23 cellular contexts compared by ENCODE assay signal in the genomic region with DNA sequence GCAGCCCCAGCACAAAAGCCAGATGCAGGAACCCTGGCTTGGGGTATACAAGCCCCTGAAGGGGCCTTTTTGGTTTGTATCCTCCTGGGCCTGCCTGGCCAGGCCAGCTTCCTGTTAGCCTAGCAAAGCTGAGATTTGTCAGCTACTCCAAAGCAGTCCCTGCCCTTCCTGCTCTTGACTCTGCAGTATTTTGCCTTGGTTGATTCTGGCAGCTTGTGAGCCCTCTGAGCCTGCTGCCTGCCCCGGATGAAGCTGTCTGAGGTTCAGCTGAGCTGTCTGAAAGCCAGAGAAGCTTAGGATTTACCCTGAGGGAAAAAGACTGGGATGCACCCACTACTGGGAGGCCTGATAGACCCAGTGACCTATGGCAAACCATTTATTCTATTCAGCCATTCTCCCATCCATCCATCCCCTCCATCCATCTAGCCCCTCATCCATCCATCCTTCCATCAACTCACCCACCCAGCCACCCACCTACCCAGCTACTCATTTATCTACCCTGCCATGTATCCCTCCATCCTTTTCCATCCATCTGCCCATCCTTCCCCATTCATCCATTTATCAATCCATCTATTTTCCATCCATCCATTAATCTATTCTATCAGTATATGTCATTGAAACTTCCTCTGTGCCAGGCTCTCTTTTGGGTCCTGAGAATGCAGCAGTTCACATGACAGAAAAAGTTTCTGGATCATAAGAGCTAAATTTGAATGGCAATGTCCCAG.
"Had no signal": no experiment of that assay in that cellular context is flagged by ENCODE, and none has a peak within 500 bp of the region (broad histone marks: within the 10 kb centered on the region; RNA-seq: fewer than 3 reads in every experiment).

No MANE protein-coding gene starts in this region.

- H3K4me1 Mint-ChIP-seq: activated CD8-positive, alpha-beta memory T cell treated with anti-CD3 and anti-CD28 coated beads, Interleukin-2, amount 10 ng/mL, durations not matched to agents 7 days and 5 days; immature natural killer cell; stimulated activated memory B cell treated with anti-CD40 and anti-IgM and Interleukin-4, amounts not matched to agents 10 μg/mL and 1 μg/mL and 100 μg/mL, for 72 hours; stimulated activated naive CD8-positive, alpha-beta T cell treated with anti-CD3 and anti-CD28 coated beads, Interleukin-15, amount 100 ng/mL, for 72 hours had no signal

- H3K27me3 Mint-ChIP-seq: activated CD8-positive, alpha-beta memory T cell treated with anti-CD3 and anti-CD28 coated beads, Interleukin-2, amount 10 ng/mL, durations not matched to agents 7 days and 5 days; natural killer cell treated with Interleukin-12 subunit alpha and Interleukin-12 subunit beta and Interleukin-15 and Interleukin-18, amount 100 ng/mL, for 72 hours; stimulated activated memory B cell treated with anti-CD40 and anti-IgM and Interleukin-4, amounts not matched to agents 10 μg/mL and 1 μg/mL and 100 μg/mL, for 72 hours; stimulated activated naive CD8-positive, alpha-beta T cell treated with anti-CD3 and anti-CD28 coated beads, Interleukin-15, amount 100 ng/mL, for 72 hours had no signal

- FAIRE-seq: bronchial epithelial cell, colon, kidney had no signal

- DNase-seq: activated CD4-positive, alpha-beta T cell treated with anti-CD3 and anti-CD28 coated beads for 1 hour; activated naive CD4-positive, alpha-beta T cell; activated T-cell treated with anti-CD3 and anti-CD28 coated beads for 4 hours; effector CD8-positive, alpha-beta T cell had no signal

- H3K36me3 ChIP-seq: gastrocnemius medialis, neutrophil, vagina had no signal

- H3K9me3 ChIP-seq: gastrocnemius medialis, mucosa of descending colon, neutrophil, vagina had no signal

- H3K4me3 ChIP-seq: gastrocnemius medialis, mucosa of descending colon, smooth muscle cell, vagina had no signal

- H3K4me2 ChIP-seq: smooth muscle cell had no signal

- H3K27me3 ChIP-seq: gastrocnemius medialis, neutrophil, vagina had no signal

- H3K9me3 Mint-ChIP-seq: activated naive CD4-positive, alpha-beta T cell treated with anti-CD3 and anti-CD28 coated beads, Interleukin-2, amount 50 U/mL, for 72 hours; activated T-cell treated with anti-CD3 and anti-CD28 coated beads, Interleukin-2, amount 50 U/mL, for 72 hours; immature natural killer cell; natural killer cell treated with Interleukin-12 subunit alpha and Interleukin-12 subunit beta and Interleukin-15 and Interleukin-18, amount 100 ng/mL, for 72 hours; stimulated activated memory B cell treated with anti-CD40 and anti-IgM and Interleukin-4, amounts not matched to agents 10 μg/mL and 1 μg/mL and 100 μg/mL, for 72 hours; stimulated activated naive CD8-positive, alpha-beta T cell treated with anti-CD3 and anti-CD28 coated beads, Interleukin-15, amount 100 ng/mL, for 72 hours; type B pancreatic cell; WTC11 had no signal

- H3K36me3 Mint-ChIP-seq: activated CD8-positive, alpha-beta memory T cell treated with anti-CD3 and anti-CD28 coated beads, Interleukin-2, amount 10 ng/mL, durations not matched to agents 7 days and 5 days; activated naive CD4-positive, alpha-beta T cell treated with anti-CD3 and anti-CD28 coated beads, Interleukin-2, amount 50 U/mL, for 72 hours; immature natural killer cell; natural killer cell treated with Interleukin-12 subunit alpha and Interleukin-12 subunit beta and Interleukin-15 and Interleukin-18, amount 100 ng/mL, for 72 hours; stimulated activated memory B cell treated with anti-CD40 and anti-IgM and Interleukin-4, amounts not matched to agents 10 μg/mL and 1 μg/mL and 100 μg/mL, for 72 hours; type B pancreatic cell; WTC11 had no signal

- H3K27ac Mint-ChIP-seq: activated CD8-positive, alpha-beta memory T cell treated with anti-CD3 and anti-CD28 coated beads, Interleukin-2, amount 10 ng/mL, durations not matched to agents 7 days and 5 days; activated CD8-positive, alpha-beta T cell treated with anti-CD3 and anti-CD28 coated beads, Interleukin-2, amount 10 ng/mL, durations not matched to agents 7 days and 5 days; activated naive CD4-positive, alpha-beta T cell treated with anti-CD3 and anti-CD28 coated beads, Interleukin-2, amount 50 U/mL, for 72 hours; activated T-cell treated with anti-CD3 and anti-CD28 coated beads, Interleukin-2, amount 50 U/mL, for 72 hours; immature natural killer cell; natural killer cell treated with Interleukin-12 subunit alpha and Interleukin-12 subunit beta and Interleukin-15 and Interleukin-18, amount 100 ng/mL, for 72 hours; progenitor cell of endocrine pancreas; stimulated activated memory B cell treated with anti-CD40 and anti-IgM and Interleukin-4, amounts not matched to agents 10 μg/mL and 1 μg/mL and 100 μg/mL, for 72 hours; stimulated activated naive CD8-positive, alpha-beta T cell treated with anti-CD3 and anti-CD28 coated beads, Interleukin-15, amount 100 ng/mL, for 72 hours; type B pancreatic cell; WTC11 had no signal

- H3K27ac ChIP-seq: gastrocnemius medialis, neutrophil, vagina had no signal

- H3K4me3 Mint-ChIP-seq: activated CD8-positive, alpha-beta memory T cell treated with anti-CD3 and anti-CD28 coated beads, Interleukin-2, amount 10 ng/mL, durations not matched to agents 7 days and 5 days; activated CD8-positive, alpha-beta T cell treated with anti-CD3 and anti-CD28 coated beads, Interleukin-2, amount 10 ng/mL, durations not matched to agents 7 days and 5 days; activated T-cell treated with anti-CD3 and anti-CD28 coated beads, Interleukin-2, amount 50 U/mL, for 72 hours; immature natural killer cell; natural killer cell treated with Interleukin-12 subunit alpha and Interleukin-12 subunit beta and Interleukin-15 and Interleukin-18, amount 100 ng/mL, for 72 hours; stimulated activated memory B cell treated with anti-CD40 and anti-IgM and Interleukin-4, amounts not matched to agents 10 μg/mL and 1 μg/mL and 100 μg/mL, for 72 hours; stimulated activated naive CD8-positive, alpha-beta T cell treated with anti-CD3 and anti-CD28 coated beads, Interleukin-15, amount 100 ng/mL, for 72 hours; type B pancreatic cell; WTC11 had no signal
